ENCODE assay signal across 8 cellular contexts in the genomic region with DNA sequence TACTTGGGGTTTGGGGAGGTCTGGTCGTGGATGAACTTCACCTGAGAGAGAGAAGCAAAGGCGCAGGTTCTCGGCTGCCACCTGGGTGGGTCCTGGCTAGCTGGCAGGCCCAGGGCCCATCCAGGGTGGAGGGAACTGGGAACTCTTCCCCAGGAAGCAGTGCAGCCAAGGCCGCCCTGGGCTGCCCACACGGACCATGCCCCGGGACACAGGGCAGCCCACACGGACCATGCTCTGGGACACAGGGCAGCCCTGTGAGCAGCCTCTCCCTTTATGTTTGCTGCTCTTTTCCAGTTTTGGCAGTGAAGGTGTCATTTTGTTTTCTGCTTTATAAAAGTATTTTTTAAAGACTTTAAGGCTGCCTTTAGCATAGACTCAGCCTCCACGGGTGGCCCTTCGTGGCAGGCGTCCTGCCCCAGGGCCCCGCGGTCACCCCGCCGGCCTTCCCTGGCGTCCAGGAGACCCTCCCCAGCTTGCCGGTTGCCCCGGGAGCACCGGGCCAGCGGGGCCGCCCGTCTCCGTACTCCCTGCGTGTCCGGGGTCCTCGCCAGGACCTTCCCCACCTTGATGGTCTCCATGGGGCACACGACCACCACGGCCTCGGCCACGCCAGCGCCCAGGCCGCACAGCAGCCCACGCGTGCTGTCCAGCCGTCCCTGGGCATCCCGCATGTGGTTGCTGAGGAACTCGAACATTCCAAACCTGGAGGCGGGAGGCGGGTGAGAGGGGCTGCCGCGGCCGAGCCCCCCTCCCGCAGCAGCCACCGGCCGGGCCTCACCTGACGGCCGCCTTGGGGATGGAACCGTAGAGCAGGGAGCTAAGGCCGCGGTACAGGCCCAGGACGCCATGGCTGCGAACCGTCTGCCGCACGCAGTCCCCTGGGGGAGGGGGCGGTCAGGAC. TPM values are rescaled to one million over a fixed set of nuclear protein-coding genes. Genes with fewer than 3 reads are reported as not detected.
DNase-seq lines count a peak whose midpoint lies in the region; ATAC-seq, FAIRE-seq and TF ChIP-seq lines count a peak whose summit lies in the region.

No MANE protein-coding gene starts in this region.

- H3K27ac ChIP-seq in A673 (ENCODE audit: low read depth, low read length, poor library complexity, severe bottlenecking) (peak overlapping the region; percentile 81), HL-60 (replicated peaks) (peak overlapping the region; percentile 47), mucosa of rectum (ENCODE audit: low read depth in 2 of 2, low read length in 2 of 2) (peak overlapping the region; percentile 90 to 92)

- intact Hi-C loops in A673 (cut with micrococcal nuclease; ENCODE audit: unreplicated experiment) = loop anchor here (2.0 to 5.0 kb wide), 2 partner anchors 115 to 455 kb away; a partner anchor contains a TSS

- TF ChIP-seq CTCF in A673 (conservative IDR thresholded peaks at IDR 0.05; ENCODE audit: low read depth, low read length) = no peak
- TF ChIP-seq CTCF in HL-60 (IDR thresholded peaks at IDR 0.05; ENCODE audit: insufficient read depth, low read length) = no peak
- no peak for TF ChIP-seq CTCF in bronchial epithelial cell (IDR thresholded peaks at IDR 0.05; ENCODE audit: insufficient read depth, low read length, severe bottlenecking)

- ATAC-seq in GM21786 (IDR thresholded peaks at IDR 0.05; ENCODE audit: unreplicated experiment) = no peak

- H3K4me1 ChIP-seq in A673 (ENCODE audit: insufficient read depth, low read length, poor library complexity, severe bottlenecking) = peaks cover 45% of the 10 kb centered on the region
- peaks cover 32 to 40% of the 10 kb centered on the region in 2 donors for H3K4me1 ChIP-seq in mucosa of rectum (ENCODE audit: control insufficient read depth in 2 of 2, insufficient read depth in 2 of 2, low read length in 2 of 2)

- H3K36me3 ChIP-seq in A673 (ENCODE audit: insufficient read depth, low read length, poor library complexity, severe bottlenecking) (peaks cover 19% of the 10 kb centered on the region), bronchial epithelial cell (ENCODE audit: control insufficient read depth, insufficient read depth, low read length) (peaks cover 8% of the 10 kb centered on the region), mucosa of rectum (ENCODE audit: control insufficient read depth in 2 of 2, insufficient read depth in 2 of 2, low read length in 2 of 2) (peaks cover 4 to 6% of the 10 kb centered on the region in 2 donors)

- POLR2A ChIA-PET in A673 (lab: Charles Lee; ENCODE audit: low non-redundant PET) = no interaction called here

- no TSS peak for BruUV-seq in A673 (replicated peaks; lab: Mats Ljungman, UMichigan)

- CTCF ChIA-PET in A673 (lab: Charles Lee) = interaction anchor here (2.8 kb wide), 1 partner anchor 452 kb away, joined by 12 read pairs; no protein-coding TSS in a partner anchor

- DNase-seq in A673 (ENCODE audit: low spot score) = no peak
- DNase-seq in HL-60 (ENCODE audit: low read depth in 1 of 2, low spot score in 1 of 2) = no peak
- no peak for DNase-seq in bronchial epithelial cell (ENCODE audit: low read depth)
- DNase-seq in NCI-H2196 treated with DMSO at 0.1 percent for 48 hours (lab: John Stamatoyannopoulos, UW; ENCODE audit: unreplicated experiment) = no peak
- DNase-seq in D341Med (ENCODE audit: low spot score) = no peak
- no peak for DNase-seq in EL

- peak overlapping the region; percentile 68 to 90 for H3K9ac ChIP-seq in mucosa of rectum (ENCODE audit: low read depth in 1 of 2, low read length in 2 of 2)

- no peaks in the 10 kb centered on the region for H3K27me3 ChIP-seq in A673 (replicated peaks; ENCODE audit: insufficient read depth, low read depth, low read length, poor library complexity)
- no peaks in the 10 kb centered on the region for H3K27me3 ChIP-seq in HL-60 (ENCODE audit: insufficient read depth, poor library complexity, severe bottlenecking)
- H3K27me3 ChIP-seq in bronchial epithelial cell (ENCODE audit: control insufficient read depth, insufficient read depth, low read length) = no peaks in the 10 kb centered on the region
- no peaks in the 10 kb centered on the region for H3K27me3 ChIP-seq in mucosa of rectum (ENCODE audit: control insufficient read depth in 2 of 2, insufficient read depth in 2 of 2, low read length in 2 of 2)

- H3K4me3 ChIP-seq in A673 (ENCODE audit: low read depth, low read length, poor library complexity, severe bottlenecking) (peak overlapping the region; percentile 87), HL-60 (replicated peaks; ENCODE audit: insufficient read depth, low read length) (peak overlapping the region; percentile 72), bronchial epithelial cell (ENCODE audit: low read depth, low read length) (peak overlapping the region; percentile 73), mucosa of rectum (ENCODE audit: low read length in 2 of 2) (peak overlapping the region; percentile 67 to 75)

- H3K9me3 ChIP-seq in A673 (ENCODE audit: low read depth, low read length, poor library complexity, severe bottlenecking) = no peaks in the 10 kb centered on the region
- H3K9me3 ChIP-seq in mucosa of rectum (ENCODE audit: control insufficient read depth in 2 of 2, low read length in 2 of 2) = no peaks in the 10 kb centered on the region

- no peak for FAIRE-seq in bronchial epithelial cell (lab: Jason Lieb, UNC)

RNA-seq across cellular contexts. Expression of a gene that starts 1.1 kb away (rescaled TPM):
- total RNA-seq in A673 (2021) (91.0 and 115 TPM in 2 replicates), bronchial epithelial cell (62.3 and 71.6 TPM in 2 replicates)

RNA-seq across cellular contexts. Expression of a gene that starts 27.3 kb away (rescaled TPM):
- total RNA-seq in A673 (2021) (not detected in 2 replicates), bronchial epithelial cell (not detected in 2 replicates)

RNA-seq across cellular contexts. Expression of a gene that starts 33.0 kb away (rescaled TPM):
- total RNA-seq in A673 (2021) (21.1 and 21.4 TPM in 2 replicates), bronchial epithelial cell (6.9 and 12.9 TPM in 2 replicates)

RNA-seq across cellular contexts. Expression of a gene that starts 46.3 kb away (rescaled TPM):
- total RNA-seq in A673 (2021) (not detected in 2 replicates), bronchial epithelial cell (not detected in 2 replicates)

RNA-seq across cellular contexts. Expression of a gene that starts 55.2 kb away (rescaled TPM):
- total RNA-seq in A673 (2021) (41.1 and 47.3 TPM in 2 replicates), bronchial epithelial cell (50.0 and 60.7 TPM in 2 replicates)
